ENCODE assay signal across 1 cellular context in genomic region chr13:93286047-93286446, GRCh38.
TF ChIP-seq lines count a peak whose summit lies in the region.

No MANE protein-coding gene starts in this region.

TF ChIP-seq in K562, 482 proteins besides CTCF, POLR2A, EP300 and RAD21:
- TF ChIP-seq TGIF2 (CRISPR knock-in tag; IDR thresholded peaks at IDR 0.05) (0 out of 2 replicates have a peak, but pooled peaks have one; percentile 40), HDGF (IDR thresholded peaks at IDR 0.05) (no peak), MLX (CRISPR knock-in tag; conservative IDR thresholded peaks at IDR 0.05) (0 out of 4 replicates have a peak, but pooled peaks of 1 of the 2 experiments have one; percentile 67)
